ENCODE assay signal across 13 cellular contexts in genomic region chr1:59107916-59108315, GRCh38.
DNase-seq lines count a peak whose midpoint lies in the region; ATAC-seq, FAIRE-seq and TF ChIP-seq lines count a peak whose summit lies in the region.
"Had no signal": no experiment of that assay in that cellular context is flagged by ENCODE, and none has a peak within 500 bp of the region (broad histone marks: within the 10 kb centered on the region; RNA-seq: fewer than 3 reads in every experiment).

No MANE protein-coding gene starts in this region.

- no peaks in the 10 kb centered on the region for H3K9me1 ChIP-seq in K562 (ENCODE audit: control insufficient read depth, insufficient read depth, low read length)

- TF ChIP-seq CTCF in NB4 (IDR thresholded peaks at IDR 0.05; ENCODE audit: low read depth, low read length) = no peak
- peak in 1 of 3 experiments; percentile 38; a peak in 3 of 6 replicates for TF ChIP-seq CTCF in K562 (IDR thresholded peaks at IDR 0.05 in 2 of 3, conservative IDR thresholded peaks at IDR 0.05 in 1 of 3; ENCODE audit: insufficient read depth in 2 of 3, low read depth in 1 of 3, low read length in 3 of 3)

- FAIRE-seq in K562 (lab: Jason Lieb, UNC) (no peak), GM12891 (lab: Jason Lieb, UNC) (no peak)

- TF ChIP-seq POLR2A in NB4 (IDR thresholded peaks at IDR 0.05; ENCODE audit: extremely low read depth, insufficient read length) (no peak), K562 (conservative IDR thresholded peaks at IDR 0.05) (no peak), GM12891 (IDR thresholded peaks at IDR 0.05; ENCODE audit: low read depth, low read length) (no peak)

- POLR2A ChIA-PET in K562 (lab: Yijun Ruan, JAX) = interaction anchor here (0.9 to 1.3 kb wide), 3 partner anchors 9 to 14 kb away, joined by 3 to 4 read pairs (median 4); no protein-coding TSS in a partner anchor

- CTCF ChIA-PET in K562 (lab: Yijun Ruan, JAX; ENCODE audit: low intra/inter-chr PET ratio) = no interaction called here

- TF ChIP-seq EP300 in K562 (IDR thresholded peaks at IDR 0.05; ENCODE audit: low read length) = no peak

- in situ Hi-C loops in G401 (cut with HindIII; ENCODE audit: low sequenced_read_pairs) = no loop called here
- in situ Hi-C loops in K562 (cut with MboI) = no loop called here

- peak in 1 of 2 experiments; percentile 51; a peak in 2 of 4 replicates for TF ChIP-seq RAD21 in K562 (CRISPR knock-in tag; conservative IDR thresholded peaks at IDR 0.05 in 1 of 2, IDR thresholded peaks at IDR 0.05 in 1 of 2)

- ATAC-seq in K562 (no peak), HG03280 (IDR thresholded peaks at IDR 0.05; ENCODE audit: unreplicated experiment) (no peak)
- ATAC-seq: activated CD4-positive, alpha-beta T cell treated with anti-CD3 and anti-CD28 coated beads for 36 hours had no signal

- peak; percentile 81 for DNase-seq in G401 (ENCODE audit: low spot score)
- DNase-seq in NB4 (ENCODE audit: low read depth) = peak; percentile 7
- no peak for DNase-seq in K562 (ENCODE audit: extremely low read depth in 1 of 4, low spot score in 3 of 4)
- DNase-seq in iPS-NIHi7 (ENCODE audit: extremely low spot score) = peak; percentile 34
- no peak for DNase-seq in GM12891 (ENCODE audit: insufficient read length, low spot score)
- no peak for DNase-seq in stimulated activated CD4-positive, alpha-beta T cell treated with anti-CD3 and anti-CD28 coated beads, Interleukin-2, amount 100 ng/mL, for 48 hours
- DNase-seq: activated CD4-positive, alpha-beta T cell treated with anti-CD3 and anti-CD28 coated beads for 36 hours; activated CD8-positive, alpha-beta memory T cell treated with anti-CD3 and anti-CD28 coated beads for 24 hours; activated naive CD4-positive, alpha-beta T cell; activated T-cell treated with anti-CD3 and anti-CD28 coated beads, Interleukin-2, amount 50 U/mL, for 24 hours; NCI-H1105; T-helper 1 cell had no signal

- H3K27me3 ChIP-seq in K562 (ENCODE audit: control insufficient read depth in 2 of 2, insufficient read depth in 2 of 2, low read length in 2 of 2) = peaks cover 4 to 8% of the 10 kb centered on the region in 2 experiments; a peak in 2 of 5 replicates

- H3K9me3 ChIP-seq in K562 (replicated peaks; ENCODE audit: control insufficient read depth, insufficient read depth, low read depth, low read length) = no peaks in the 10 kb centered on the region

- no peaks in the 10 kb centered on the region for H3K79me2 ChIP-seq in K562 (ENCODE audit: control insufficient read depth, insufficient read depth, low read length)

- no peaks in the 10 kb centered on the region for H3K36me3 ChIP-seq in K562 (ENCODE audit: control insufficient read depth, insufficient read depth, low read length)

- WGBS in K562 (ENCODE audit: insufficient coverage, low coverage, missing lambda C conversion rate) = 25% methylated on average over 5 of the region's 5 CpGs

- H3K4me1 ChIP-seq in K562 (replicated peaks in 1 of 2; ENCODE audit: control insufficient read depth in 2 of 2, insufficient read depth in 2 of 2, low read length in 2 of 2) = no peaks in the 10 kb centered on the region

- intact Hi-C loops in K562 (cut with micrococcal nuclease) = loop anchor here (5.0 to 10.0 kb wide), 2 partner anchors 323 to 366 kb away; partner anchors contain the start of gene JUN

- BruUV-seq in K562 (replicated peaks; lab: Mats Ljungman, UMichigan) = no TSS peak

- no peak overlapping the region for H3K27ac ChIP-seq in K562 (ENCODE audit: extremely low read depth, low read depth, low read length)

- H2AFZ ChIP-seq in K562 (ENCODE audit: low read depth, low read length) = no peak overlapping the region

- H3K4me3 ChIP-seq in NB4 (ENCODE audit: low read depth, low read length) (no peak overlapping the region), K562 (no peak overlapping the region)

- H3K9ac ChIP-seq in K562 (ENCODE audit: insufficient read depth in 1 of 2, low read depth in 2 of 2, low read length in 2 of 2) = no peak overlapping the region

- H4K20me1 ChIP-seq in K562 (replicated peaks; ENCODE audit: control insufficient read depth, insufficient read depth, low read length) = no peaks in the 10 kb centered on the region

- no peak overlapping the region for H3K4me2 ChIP-seq in K562 (ENCODE audit: insufficient read depth, low read length)

TF ChIP-seq in K562, 482 proteins besides CTCF, POLR2A, EP300 and RAD21 (continues in another document):
- TF ChIP-seq ZNF384 (IDR thresholded peaks at IDR 0.05; ENCODE audit: low read depth, low read length) = peak; percentile 24; the same call in 1 of the 2 replicates
- no peak for TF ChIP-seq GTF2F1 (IDR thresholded peaks at IDR 0.05; ENCODE audit: low read depth, low read length)

TF ChIP-seq in GM12891, 5 proteins besides CTCF, POLR2A, EP300 and RAD21:
- TF ChIP-seq TAF1 (IDR thresholded peaks at IDR 0.05; ENCODE audit: low read depth, low read length) (no peak), POU2F2 (IDR thresholded peaks at IDR 0.05; ENCODE audit: low read depth, low read length) (no peak), POLR2AphosphoS5 (IDR thresholded peaks at IDR 0.05; ENCODE audit: low read depth, low read length) (no peak), PAX5 (IDR thresholded peaks at IDR 0.05; ENCODE audit: insufficient read depth, low read length, severe bottlenecking) (no peak), SPI1 (IDR thresholded peaks at IDR 0.05; ENCODE audit: low read depth, low read length) (no peak)

Comparison
In these comparisons a context has a peak if more than half of its experiments do, and no peak if none do; other contexts are left out.
1. DNase-seq: peak in G401 (single experiment), NB4 (single experiment) and iPS-NIHi7 (single experiment); none in K562 (0 of 4), GM12891 (single experiment) and stimulated activated CD4-positive, alpha-beta T cell treated with anti-CD3 and anti-CD28 coated beads, Interleukin-2, amount 100 ng/mL, for 48 hours (0 of 2).